ENCODE assay signal across 8 cellular contexts in genomic region chrX:102720237-102721168, GRCh38. TPM values are rescaled to one million over a fixed set of nuclear protein-coding genes. Genes with fewer than 3 reads are reported as not detected.
DNase-seq lines count a peak whose midpoint lies in the region; ATAC-seq and TF ChIP-seq lines count a peak whose summit lies in the region.

TSS of gene GPRASP3 (plus strand) at chrX:102720743. CDS start at chrX:102748996, 28,253 bp downstream.

- H3K27me3 ChIP-seq in esophagus muscularis mucosa, result no peaks in the 10 kb centered on the region

- DNase-seq in NCI-H526 treated with DMSO at 0.1 percent for 48 hours (lab: John Stamatoyannopoulos, UW), result peak; percentile 42
- peak; percentile 77 to 79 for DNase-seq in activated T-cell treated with anti-CD3 and anti-CD28 coated beads, Interleukin-2, amount 50 U/mL, for 48 hours
- peak; percentile 92 for DNase-seq in esophagus muscularis mucosa (ENCODE audit: extremely low spot score)
- DNase-seq in naive B cell, result peak; percentile 32
- DNase-seq in stimulated activated effector memory CD8-positive, alpha-beta T cell treated with anti-CD3 and anti-CD28 coated beads, Interleukin-12 subunit alpha, Interleukin-12 subunit beta, amount 100 ng/mL, for 72 hours (ENCODE audit: low spot score in 2 of 2), result peak; percentile 25 to 71
- DNase-seq in kidney glomerular epithelial cell (lab: John Stamatoyannopoulos, UW), result no peak

- H3K9me3 ChIP-seq in esophagus muscularis mucosa, result no peaks in the 10 kb centered on the region

- peaks cover 0 to 13% (median 6%) of the 10 kb centered on the region in 4 donors for H3K4me1 ChIP-seq in esophagus muscularis mucosa

- H3K27ac Mint-ChIP-seq in naive B cell, result peak within 1 kb of the TSS in 4 of 6 donors; percentile 39 to 80 (median 62)
- H3K27ac Mint-ChIP-seq in stimulated activated effector memory CD8-positive, alpha-beta T cell treated with anti-CD3 and anti-CD28 coated beads, Interleukin-12 subunit alpha, Interleukin-12 subunit beta, amount 100 ng/mL, for 72 hours, result peak within 1 kb of the TSS; percentile 95

- H3K36me3 Mint-ChIP-seq in naive B cell, result no peaks in the 10 kb centered on the region
- no peaks in the 10 kb centered on the region for H3K36me3 Mint-ChIP-seq in stimulated activated effector memory CD8-positive, alpha-beta T cell treated with anti-CD3 and anti-CD28 coated beads, Interleukin-12 subunit alpha, Interleukin-12 subunit beta, amount 100 ng/mL, for 72 hours

- peaks cover 0 to 3% (median 0%) of the 10 kb centered on the region in 7 donors for H3K9me3 Mint-ChIP-seq in naive B cell
- no peaks in the 10 kb centered on the region for H3K9me3 Mint-ChIP-seq in stimulated activated effector memory CD8-positive, alpha-beta T cell treated with anti-CD3 and anti-CD28 coated beads, Interleukin-12 subunit alpha, Interleukin-12 subunit beta, amount 100 ng/mL, for 72 hours

- no peak for TF ChIP-seq POLR2A in esophagus muscularis mucosa (IDR thresholded peaks at IDR 0.05; ENCODE audit: low read depth)

- WGBS in esophagus muscularis mucosa, result 29% methylated on average over 20 of the region's 31 CpGs

- no peak for TF ChIP-seq CTCF in esophagus muscularis mucosa (IDR thresholded peaks at IDR 0.05)

- H3K4me1 Mint-ChIP-seq in naive B cell, result peaks cover 6 to 11% (median 7%) of the 10 kb centered on the region in 3 donors
- peaks cover 6% of the 10 kb centered on the region for H3K4me1 Mint-ChIP-seq in stimulated activated effector memory CD8-positive, alpha-beta T cell treated with anti-CD3 and anti-CD28 coated beads, Interleukin-12 subunit alpha, Interleukin-12 subunit beta, amount 100 ng/mL, for 72 hours

- TF ChIP-seq EP300 in esophagus muscularis mucosa (IDR thresholded peaks at IDR 0.05), result no peak

- peak within 1 kb of the TSS; percentile 53 to 69 (median 60) for H3K27ac ChIP-seq in esophagus muscularis mucosa (replicated peaks in 1 of 4)

- H3K27me3 Mint-ChIP-seq in naive B cell, result peaks cover 0 to 7% (median 0%) of the 10 kb centered on the region in 3 donors

- H3K4me3 Mint-ChIP-seq in naive B cell, result peak within 1 kb of the TSS; percentile 79 to 93 (median 86)
- peak within 1 kb of the TSS; percentile 86 for H3K4me3 Mint-ChIP-seq in stimulated activated effector memory CD8-positive, alpha-beta T cell treated with anti-CD3 and anti-CD28 coated beads, Interleukin-12 subunit alpha, Interleukin-12 subunit beta, amount 100 ng/mL, for 72 hours

- intact Hi-C loops in esophagus muscularis mucosa (cut with DNase I), result no loop called here

- H3K36me3 ChIP-seq in esophagus muscularis mucosa, result no peaks in the 10 kb centered on the region

- ATAC-seq in GM18520 (IDR thresholded peaks at IDR 0.05; ENCODE audit: unreplicated experiment) (peak; percentile 93), HG03103 (IDR thresholded peaks at IDR 0.05; ENCODE audit: low read depth, unreplicated experiment) (peak; percentile 98), naive B cell (ENCODE audit: low read depth in 2 of 2) (peak; percentile 92 to 96)
- peak; percentile 97 for ATAC-seq in stimulated activated effector memory CD8-positive, alpha-beta T cell treated with anti-CD3 and anti-CD28 coated beads, Interleukin-12 subunit alpha, Interleukin-12 subunit beta, amount 100 ng/mL, for 72 hours

- H3K4me3 ChIP-seq in esophagus muscularis mucosa, result peak within 1 kb of the TSS; percentile 49 to 60 (median 52)

RNA-seq across cellular contexts. Expression of gene GPRASP3, which starts in this region (rescaled TPM):
- total RNA-seq in esophagus muscularis mucosa, result 1 to 10 TPM; 3.7 to 6.9 (median 4.6) TPM
- polyA plus RNA-seq in naive B cell (ENCODE audit: low read depth in 6 of 6), result under 1 TPM in 4 of 6 donors, not detected in 2; 0.23 to 0.57 (median 0.38) TPM

Comparison
In these comparisons a context has a peak if more than half of its experiments do, and no peak if none do; other contexts are left out.
1. Peak in DNase-seq and ATAC-seq in naive B cell; RNA of the gene not detected or under 1 TPM.